20 cellular contexts compared by ENCODE assay signal in genomic region chr3:138065939-138066338, GRCh38. TPM values are rescaled to one million over a fixed set of nuclear protein-coding genes. Genes with fewer than 3 reads are reported as not detected.
DNase-seq lines count a peak whose midpoint lies in the region; ATAC-seq and TF ChIP-seq lines count a peak whose summit lies in the region.
"Had no signal": no experiment of that assay in that cellular context is flagged by ENCODE, and none has a peak within 500 bp of the region (broad histone marks: within the 10 kb centered on the region; RNA-seq: fewer than 3 reads in every experiment).

No MANE protein-coding gene starts in this region.

- H3K9me3 Mint-ChIP-seq in activated naive CD4-positive, alpha-beta T cell treated with anti-CD3 and anti-CD28 coated beads, Interleukin-2, amount 50 U/mL, for 72 hours = no peaks in the 10 kb centered on the region
- H3K9me3 Mint-ChIP-seq in activated naive CD4-positive, alpha-beta T cell treated with anti-CD3 and anti-CD28 coated beads, Interleukin-2, amount 10 ng/mL, durations not matched to agents 7 days and 5 days = no peaks in the 10 kb centered on the region
- no peaks in the 10 kb centered on the region for H3K9me3 Mint-ChIP-seq in stimulated activated naive CD8-positive, alpha-beta T cell treated with anti-CD3 and anti-CD28 coated beads, Interleukin-15, amount 100 ng/mL, for 72 hours
- H3K9me3 Mint-ChIP-seq: activated B cell treated with CpG ODN at 0.5 μM for 24 hours had no signal

- H3K36me3 Mint-ChIP-seq in activated naive CD4-positive, alpha-beta T cell treated with anti-CD3 and anti-CD28 coated beads, Interleukin-2, amount 50 U/mL, for 72 hours = no peaks in the 10 kb centered on the region
- H3K36me3 Mint-ChIP-seq in activated naive CD4-positive, alpha-beta T cell treated with anti-CD3 and anti-CD28 coated beads, Interleukin-2, amount 10 ng/mL, durations not matched to agents 7 days and 5 days = no peaks in the 10 kb centered on the region

- H3K4me1 ChIP-seq in left lung = no peaks in the 10 kb centered on the region

- H3K4me3 ChIP-seq in HL-60 (replicated peaks; ENCODE audit: insufficient read depth, low read length) = no peak overlapping the region
- no peak overlapping the region for H3K4me3 ChIP-seq in left lung
- H3K4me3 ChIP-seq: coronary artery, mucosa of descending colon, smooth muscle cell had no signal

- H3K27ac ChIP-seq in HL-60 (replicated peaks) (peak overlapping the region; percentile 33; the same call in 1 of the 2 replicates), left lung (peak overlapping the region in 1 of 2 donors; percentile 11)
- H3K27ac ChIP-seq: coronary artery had no signal

- H3K27me3 Mint-ChIP-seq in activated naive CD4-positive, alpha-beta T cell treated with anti-CD3 and anti-CD28 coated beads, Interleukin-2, amount 10 ng/mL, durations not matched to agents 7 days and 5 days = peaks cover 52% of the 10 kb centered on the region
- H3K27me3 Mint-ChIP-seq in stimulated activated naive CD8-positive, alpha-beta T cell treated with anti-CD3 and anti-CD28 coated beads, Interleukin-15, amount 100 ng/mL, for 72 hours = peaks cover 35% of the 10 kb centered on the region

- ATAC-seq in activated naive CD4-positive, alpha-beta T cell treated with anti-CD3 and anti-CD28 coated beads, Interleukin-2, amount 50 U/mL, for 72 hours = peak; percentile 63
- ATAC-seq in HG02885 (IDR thresholded peaks at IDR 0.05; ENCODE audit: poor library complexity, unreplicated experiment) (peak; percentile 15), GM18861 (IDR thresholded peaks at IDR 0.05; ENCODE audit: unreplicated experiment) (no peak), left lung (no peak)
- peak; percentile 76 for ATAC-seq in stimulated activated naive CD8-positive, alpha-beta T cell treated with anti-CD3 and anti-CD28 coated beads, Interleukin-15, amount 100 ng/mL, for 72 hours
- ATAC-seq: esophagus mucosa, mucosa of descending colon had no signal

- peak overlapping the region; percentile 29 to 53 for H3K27ac Mint-ChIP-seq in activated naive CD4-positive, alpha-beta T cell treated with anti-CD3 and anti-CD28 coated beads, Interleukin-2, amount 50 U/mL, for 72 hours
- no peak overlapping the region for H3K27ac Mint-ChIP-seq in activated naive CD4-positive, alpha-beta T cell treated with anti-CD3 and anti-CD28 coated beads, Interleukin-2, amount 10 ng/mL, durations not matched to agents 7 days and 5 days
- peak overlapping the region; percentile 89 to 96 for H3K27ac Mint-ChIP-seq in stimulated activated naive CD8-positive, alpha-beta T cell treated with anti-CD3 and anti-CD28 coated beads, Interleukin-15, amount 100 ng/mL, for 72 hours
- H3K27ac Mint-ChIP-seq: activated B cell treated with CpG ODN at 0.5 μM for 24 hours had no signal

- intact Hi-C loops in left lung (cut with DNase I) = loop anchor here in 1 of 2 donors (5.0 kb wide), 1 partner anchor 51 kb away; the partner anchor contains the start of gene DZIP1L

- no peak for DNase-seq in activated naive CD4-positive, alpha-beta T cell treated with anti-CD3 and anti-CD28 coated beads, Interleukin-2, amount 50 U/mL, for 72 hours (ENCODE audit: low spot score in 2 of 2)
- DNase-seq in activated naive CD4-positive, alpha-beta T cell treated with anti-CD3 and anti-CD28 coated beads, Interleukin-2, amount 10 ng/mL, durations not matched to agents 7 days and 5 days = no peak
- DNase-seq in HL-60 (ENCODE audit: low read depth in 1 of 2, low spot score in 1 of 2) = peak in 1 of 2 experiments; percentile 46
- DNase-seq in stimulated activated naive CD8-positive, alpha-beta T cell treated with anti-CD3 and anti-CD28 coated beads, Interleukin-15, amount 100 ng/mL, for 72 hours = peak in 1 of 2 donors; percentile 64
- DNase-seq in SHP77 treated with DMSO at 0.1 percent for 48 hours (lab: John Stamatoyannopoulos, UW) = no peak
- no peak for DNase-seq in left lung
- DNase-seq: activated B cell treated with CpG ODN at 0.5 μM for 24 hours; activated T-cell treated with anti-CD3 and anti-CD28 coated beads, Interleukin-2, amount 50 U/mL, for 1 hour; kidney glomerular epithelial cell; mucosa of descending colon; NCI-H2081; NCI-H82 had no signal

- no peak for TF ChIP-seq CTCF in HL-60 (IDR thresholded peaks at IDR 0.05; ENCODE audit: insufficient read depth, low read length)
- TF ChIP-seq CTCF in left lung (IDR thresholded peaks at IDR 0.05) = no peak

- H3K36me3 ChIP-seq in left lung = peaks cover 0 to 47% of the 10 kb centered on the region in 2 donors

- H3K4me1 Mint-ChIP-seq in activated naive CD4-positive, alpha-beta T cell treated with anti-CD3 and anti-CD28 coated beads, Interleukin-2, amount 10 ng/mL, durations not matched to agents 7 days and 5 days = peaks cover 7% of the 10 kb centered on the region
- H3K4me1 Mint-ChIP-seq in stimulated activated naive CD8-positive, alpha-beta T cell treated with anti-CD3 and anti-CD28 coated beads, Interleukin-15, amount 100 ng/mL, for 72 hours = peaks cover 20% of the 10 kb centered on the region

- no peak overlapping the region for H3K4me3 Mint-ChIP-seq in activated naive CD4-positive, alpha-beta T cell treated with anti-CD3 and anti-CD28 coated beads, Interleukin-2, amount 10 ng/mL, durations not matched to agents 7 days and 5 days
- peak overlapping the region; percentile 44 to 70 for H3K4me3 Mint-ChIP-seq in stimulated activated naive CD8-positive, alpha-beta T cell treated with anti-CD3 and anti-CD28 coated beads, Interleukin-15, amount 100 ng/mL, for 72 hours
- H3K4me3 Mint-ChIP-seq: activated B cell treated with CpG ODN at 0.5 μM for 24 hours had no signal

- no peaks in the 10 kb centered on the region for H3K9me3 ChIP-seq in left lung
- H3K9me3 ChIP-seq: mucosa of descending colon had no signal

- H3K27me3 ChIP-seq in HL-60 (ENCODE audit: insufficient read depth, poor library complexity, severe bottlenecking) = no peaks in the 10 kb centered on the region
- H3K27me3 ChIP-seq in left lung = no peaks in the 10 kb centered on the region

- CTCF ChIA-PET in activated naive CD4-positive, alpha-beta T cell treated with anti-CD3 and anti-CD28 coated beads, Interleukin-2, amount 10 ng/mL, durations not matched to agents 7 days and 5 days (lab: Charles Lee) = interaction anchor here (0.9 to 11.6 kb wide), 8 partner anchors 14 to 919 kb away, joined by 3 to 248 read pairs (median 4); partner anchors contain the start of gene DZIP1L

RNA-seq across cellular contexts. Expression of gene DZIP1L, which starts 49.5 kb away (rescaled TPM):
- not detected for total RNA-seq in activated naive CD4-positive, alpha-beta T cell treated with anti-CD3 and anti-CD28 coated beads, Interleukin-2, amount 50 U/mL, for 72 hours
- 10 to 100 TPM; 14.0 to 16.6 TPM for total RNA-seq in left lung
- total RNA-seq: activated B cell treated with CpG ODN at 0.5 μM for 24 hours had no signal

RNA-seq across cellular contexts. Expression of gene CLDN18, which starts 56.0 kb away (rescaled TPM):
- not detected for total RNA-seq in activated naive CD4-positive, alpha-beta T cell treated with anti-CD3 and anti-CD28 coated beads, Interleukin-2, amount 50 U/mL, for 72 hours
- 100 to 1,000 TPM in 1 of 2 donors, 10 to 100 TPM in 1; 66.8 to 354 TPM for total RNA-seq in left lung
- total RNA-seq: activated B cell treated with CpG ODN at 0.5 μM for 24 hours, astrocyte, esophagus mucosa, HT1080, mucosa of descending colon, osteocyte, smooth muscle cell had no signal

Comparison
In these comparisons a context has a peak if more than half of its experiments do, and no peak if none do; other contexts are left out.
1. ATAC-seq: peak in activated naive CD4-positive, alpha-beta T cell treated with anti-CD3 and anti-CD28 coated beads, Interleukin-2, amount 50 U/mL, for 72 hours (2 of 2), HG02885 (single experiment) and stimulated activated naive CD8-positive, alpha-beta T cell treated with anti-CD3 and anti-CD28 coated beads, Interleukin-15, amount 100 ng/mL, for 72 hours (single experiment); none in GM18861 (single experiment) and left lung (single experiment).
2. RNA of gene DZIP1L, which starts 49.5 kb away (total RNA-seq): 14.0 to 16.6 TPM in left lung; not detected in activated naive CD4-positive, alpha-beta T cell treated with anti-CD3 and anti-CD28 coated beads, Interleukin-2, amount 50 U/mL, for 72 hours; every median in the first group is over 10 times any median in the second.
3. RNA of gene CLDN18, which starts 56.0 kb away (total RNA-seq): 66.8 to 354 TPM in left lung; not detected in activated naive CD4-positive, alpha-beta T cell treated with anti-CD3 and anti-CD28 coated beads, Interleukin-2, amount 50 U/mL, for 72 hours; every median in the first group is over 10 times any median in the second.